28 cellular contexts compared by ENCODE assay signal in genomic region chr1:151143057-151143435, GRCh38. TPM values are rescaled to one million over a fixed set of nuclear protein-coding genes. Genes with fewer than 3 reads are reported as not detected.
DNase-seq lines count a peak whose midpoint lies in the region; ATAC-seq, FAIRE-seq and TF ChIP-seq lines count a peak whose summit lies in the region.
"Had no signal": no experiment of that assay in that cellular context is flagged by ENCODE, and none has a peak within 500 bp of the region (broad histone marks: within the 10 kb centered on the region; RNA-seq: fewer than 3 reads in every experiment).

No MANE protein-coding gene starts in this region.

- H3K4me3 ChIP-seq in H1 (ENCODE audit: extremely low read depth in 1 of 4, insufficient read depth in 2 of 4, low read depth in 3 of 4, low read length in 4 of 4) (no peak overlapping the region), skeletal muscle tissue (ENCODE audit: low read length in 3 of 3) (peak overlapping the region; percentile 97 to 99 (median 97)), brain microvascular endothelial cell (ENCODE audit: low read depth, low read length) (no peak overlapping the region)
- H3K4me3 ChIP-seq: adrenal gland, mucosa of descending colon, stomach, transverse colon had no signal

- H3K23me2 ChIP-seq in H1 (ENCODE audit: low read depth, low read length), result peaks cover 16% of the 10 kb centered on the region

- no peak overlapping the region for H4K8ac ChIP-seq in H1 (ENCODE audit: extremely low read depth, insufficient read depth, low read length)

- no peak overlapping the region for H4K5ac ChIP-seq in H1 (ENCODE audit: insufficient read length, low read depth, low read length)

- no peak overlapping the region for H3K14ac ChIP-seq in H1 (ENCODE audit: insufficient read length)

- TF ChIP-seq POLR2A in H1 (IDR thresholded peaks at IDR 0.05; ENCODE audit: control extremely low read depth in 1 of 2, low read depth in 2 of 2, low read length in 2 of 2), result no peak

- TF ChIP-seq RAD21 in H1 (IDR thresholded peaks at IDR 0.05 in 1 of 2, conservative IDR thresholded peaks at IDR 0.05 in 1 of 2; ENCODE audit: low read depth in 2 of 2, low read length in 2 of 2), result no peak

- FAIRE-seq in H1 (lab: Jason Lieb, UNC), result no peak
- FAIRE-seq: HTR-8/SVneo had no signal

- WGBS in H1 (ENCODE audit: extremely low coverage in 1 of 2, insufficient coverage in 1 of 2, insufficient read length in 1 of 2, insufficient replicate concordance in 2 of 2, low coverage in 1 of 2, low lambda C conversion rate in 2 of 2, missing lambda C conversion rate in 1 of 2), 2 experiments, result 86% methylated on average over 7 of the region's 7 CpGs; no CpG with 5 or more reads in 1 of the 2 experiments

- H3K4ac ChIP-seq in H1 (replicated peaks; ENCODE audit: insufficient read length, low read depth, low read length), result no peak overlapping the region

- no peaks in the 10 kb centered on the region for H3K79me2 ChIP-seq in H1 (ENCODE audit: control insufficient read depth in 1 of 2, insufficient read depth in 2 of 2, low read length in 2 of 2)

- H3K27me3 ChIP-seq in H1 (replicated peaks in 1 of 4; ENCODE audit: control insufficient read depth in 3 of 4, extremely low read depth in 1 of 4, insufficient read depth in 3 of 4, low read length in 3 of 4) (peaks cover 0 to 17% (median 8%) of the 10 kb centered on the region in 4 experiments; a peak in 5 of 7 replicates), skeletal muscle tissue (ENCODE audit: control insufficient read depth in 3 of 3, insufficient read depth in 3 of 3, low read length in 3 of 3) (no peaks in the 10 kb centered on the region), brain microvascular endothelial cell (replicated peaks) (no peaks in the 10 kb centered on the region)
- H3K27me3 ChIP-seq: adrenal gland had no signal

- no peak overlapping the region for H2BK120ac ChIP-seq in H1 (replicated peaks; ENCODE audit: low read depth, low read length)

- no peak overlapping the region for H3K56ac ChIP-seq in H1 (replicated peaks; ENCODE audit: insufficient read length, low read depth, low read length)

- no peak for TF ChIP-seq EP300 in H1 (IDR thresholded peaks at IDR 0.05; ENCODE audit: borderline replicate concordance in 1 of 2, low read depth in 2 of 2, low read length in 2 of 2)

- no peak overlapping the region for H3K9ac ChIP-seq in H1 (replicated peaks in 1 of 4; ENCODE audit: extremely low read depth in 1 of 4, low read depth in 3 of 4, low read length in 3 of 4)
- peak overlapping the region; percentile 97 to 99 (median 99) for H3K9ac ChIP-seq in skeletal muscle tissue (ENCODE audit: low read depth in 1 of 3, low read length in 3 of 3)
- H3K9ac ChIP-seq: KMS-11 had no signal

- H2BK20ac ChIP-seq in H1 (ENCODE audit: low read length), result no peak overlapping the region

- H4K20me1 ChIP-seq in H1 (replicated peaks in 1 of 2; ENCODE audit: control insufficient read depth in 1 of 2, insufficient read depth in 2 of 2, low read length in 2 of 2), result no peaks in the 10 kb centered on the region

- H3K36me3 ChIP-seq in H1 (ENCODE audit: control insufficient read depth in 2 of 4, insufficient read depth in 4 of 4, low read length in 3 of 4) (peaks cover 0 to 4% (median 0%) of the 10 kb centered on the region in 4 experiments; a peak in 3 of 8 replicates), skeletal muscle tissue (ENCODE audit: control insufficient read depth in 3 of 3, insufficient read depth in 3 of 3, low read length in 3 of 3) (peaks cover 28 to 44% (median 38%) of the 10 kb centered on the region in 3 donors), brain microvascular endothelial cell (replicated peaks) (no peaks in the 10 kb centered on the region)
- H3K36me3 ChIP-seq: adrenal gland, transverse colon had no signal

- no peak overlapping the region for H3K18ac ChIP-seq in H1 (ENCODE audit: extremely low read depth, low read length)

- DNase-seq in NCI-H82 (lab: John Stamatoyannopoulos, UW) (peak; percentile 65), NCI-H82 treated with DMSO at 0.1 percent for 48 hours (lab: John Stamatoyannopoulos, UW; ENCODE audit: unreplicated experiment) (no peak), H1 (ENCODE audit: low read depth in 1 of 2, low spot score in 2 of 2) (no peak), islet precursor cell (peak; percentile 50), brain microvascular endothelial cell (no peak)
- DNase-seq: 8988T; activated CD8-positive, alpha-beta T cell treated with anti-CD3 and anti-CD28 coated beads, Interleukin-2, amount 10 ng/mL, durations not matched to agents 7 days and 5 days; activated naive CD4-positive, alpha-beta T cell; DMS79 treated with DMSO at 0.1 percent for 48 hours; foreskin fibroblast; hypothalamus; mucosa of descending colon; MV-4-11; NCI-H1694; NCI-H526; stomach; SW 1271; transverse colon had no signal

- H2BK12ac ChIP-seq in H1 (ENCODE audit: low read depth, low read length), result no peak overlapping the region

- ATAC-seq in HG03039 (IDR thresholded peaks at IDR 0.05; ENCODE audit: unreplicated experiment) (no peak), GM18867 (IDR thresholded peaks at IDR 0.05; ENCODE audit: unreplicated experiment) (no peak)
- ATAC-seq: activated CD8-positive, alpha-beta T cell treated with anti-CD3 and anti-CD28 coated beads, Interleukin-2, amount 10 ng/mL, durations not matched to agents 7 days and 5 days; mucosa of descending colon had no signal

- no peak overlapping the region for H3K27ac ChIP-seq in H1 (ENCODE audit: low read depth, low read length)
- peak overlapping the region; percentile 97 for H3K27ac ChIP-seq in skeletal muscle tissue (ENCODE audit: low read depth, low read length)
- H3K27ac ChIP-seq in brain microvascular endothelial cell, result no peak overlapping the region
- H3K27ac ChIP-seq: adrenal gland, KMS-11, RWPE1, transverse colon had no signal

- peaks cover 5% of the 10 kb centered on the region; the same call in 1 of the 2 replicates for H3K79me1 ChIP-seq in H1 (ENCODE audit: low read depth, low read length)

- no peak overlapping the region for H4K91ac ChIP-seq in H1 (replicated peaks; ENCODE audit: insufficient read length, low read length)

- in situ Hi-C loops in brain microvascular endothelial cell (cut with HindIII; ENCODE audit: low pct_ligation_motif_present, low sequenced_read_pairs), result no loop called here

- H3K9me3 ChIP-seq in H1 (ENCODE audit: insufficient read depth in 2 of 2, low read depth in 1 of 2, low read length in 1 of 2), result no peaks in the 10 kb centered on the region
- no peaks in the 10 kb centered on the region for H3K9me3 ChIP-seq in skeletal muscle tissue (ENCODE audit: control insufficient read depth in 3 of 3, low read length in 3 of 3)
- H3K9me3 ChIP-seq: adrenal gland, mucosa of descending colon, stomach, transverse colon had no signal

- POLR2A ChIA-PET in H1 (lab: Charles Lee; ENCODE audit: partially characterized antibody), result interaction anchor here (0.6 to 10.7 kb wide), 5 partner anchors 11 to 245 kb away, joined by 3 to 124 read pairs (median 4); partner anchors contain the start of gene VPS72

- CTCF ChIA-PET in H1 (lab: Charles Lee; ENCODE audit: partially characterized antibody), result interaction anchor here (0.6 to 4.7 kb wide), 9 partner anchors 10 to 118 kb away, joined by 3 to 54 read pairs (median 4); partner anchors contain the start of genes TMOD4 and TNFAIP8L2

- no peak overlapping the region for H3K23ac ChIP-seq in H1 (ENCODE audit: insufficient read length)

- H2BK15ac ChIP-seq in H1 (ENCODE audit: low read length), result 0 out of 2 replicates have a peak overlapping the region, but pooled peaks have one; percentile 18

- H3K4me1 ChIP-seq in H1 (replicated peaks in 1 of 4; ENCODE audit: control insufficient read depth in 3 of 4, insufficient read depth in 4 of 4, low read length in 3 of 4) (peaks cover 15 to 31% (median 21%) of the 10 kb centered on the region in 4 experiments), skeletal muscle tissue (ENCODE audit: control insufficient read depth in 3 of 3, insufficient read depth in 3 of 3, low read length in 3 of 3) (peaks cover 48 to 80% (median 68%) of the 10 kb centered on the region in 3 donors)

- no peak overlapping the region; a peak in 1 of 4 replicates for H3K4me2 ChIP-seq in H1 (ENCODE audit: insufficient read depth in 1 of 2, low read depth in 2 of 2, low read length in 2 of 2)
- H3K4me2 ChIP-seq: KMS-11 had no signal

- H2BK5ac ChIP-seq in H1 (ENCODE audit: low read depth, low read length), result peak overlapping the region; percentile 55; the same call in 1 of the 2 replicates

- H2AFZ ChIP-seq in H1 (ENCODE audit: low read length), result no peak overlapping the region

- TF ChIP-seq CTCF in H1 (IDR thresholded peaks at IDR 0.05; ENCODE audit: control extremely low read depth in 1 of 3, insufficient read depth in 1 of 3, low read depth in 1 of 3, low read length in 3 of 3) (peak in 1 of 3 experiments; percentile 7; a peak in 1 of 4 replicates), brain microvascular endothelial cell (IDR thresholded peaks at IDR 0.05; ENCODE audit: low read depth, low read length, missing control alignments) (no peak)

- H2AK5ac ChIP-seq in H1 (ENCODE audit: low read depth, low read length), result no peak overlapping the region

RNA-seq across cellular contexts. Expression of gene SEMA6C, which starts 3.4 kb away (rescaled TPM):
- 15.7 and 17.5 TPM in 2 replicates for total RNA-seq in H1 (2021; fragmentation: NEBNext Ultra II Directional; extraction: Animal tissue kit (Norgen Biotek cat#: 25700))
- polyA plus RNA-seq in H1 (2011; rRNA removed), result 12.2 and 22.7 TPM in 2 replicates
- polyA plus RNA-seq in H1 (2011; cell fraction: cytosol; rRNA removed), result 15.0 TPM
- 50.4 TPM for polyA plus RNA-seq in H1 (2011; cell fraction: nucleus; rRNA removed)
- 13.6 to 18.5 TPM (median 15.0 TPM) in 4 replicates for polyA plus RNA-seq in H1 (2012, experiment 1 of 2)
- 30.6 TPM for polyA plus RNA-seq in H1 (2012, experiment 2 of 2)
- polyA plus RNA-seq in H1 (2013, experiment 1 of 2), result 18.2 TPM
- polyA plus RNA-seq in H1 (2013, experiment 2 of 2), result 17.2 TPM
- polyA minus RNA-seq in H1 (2011; rRNA and poly(A)+ RNA removed), result 10.1 and 14.8 TPM in 2 replicates
- polyA minus RNA-seq in H1 (2011; cell fraction: cytosol; rRNA and poly(A)+ RNA removed), result 7.6 TPM
- polyA minus RNA-seq in H1 (2011; cell fraction: nucleus; rRNA and poly(A)+ RNA removed), result 24.1 TPM
- total RNA-seq in skeletal muscle tissue, result 15.7 TPM

RNA-seq across cellular contexts. Expression of gene TNFAIP8L2, which starts 13.4 kb away (rescaled TPM):
- not detected in 2 replicates for total RNA-seq in H1 (2021; fragmentation: NEBNext Ultra II Directional; extraction: Animal tissue kit (Norgen Biotek cat#: 25700))
- polyA plus RNA-seq in H1 (2011; rRNA removed), result not detected in 2 replicates
- polyA plus RNA-seq in H1 (2011; cell fraction: cytosol; rRNA removed), result not detected
- polyA plus RNA-seq in H1 (2011; cell fraction: nucleus; rRNA removed), result not detected
- 0.30 to 0.33 TPM (median 0.31 TPM) in 3 of 4 replicates, not detected in the other for polyA plus RNA-seq in H1 (2012, experiment 1 of 2)
- polyA plus RNA-seq in H1 (2012, experiment 2 of 2), result 0.21 TPM
- not detected for polyA plus RNA-seq in H1 (2013, experiment 1 of 2)
- not detected for polyA plus RNA-seq in H1 (2013, experiment 2 of 2)
- polyA minus RNA-seq in H1 (2011; rRNA and poly(A)+ RNA removed), result not detected in 2 replicates
- not detected for polyA minus RNA-seq in H1 (2011; cell fraction: cytosol; rRNA and poly(A)+ RNA removed)
- polyA minus RNA-seq in H1 (2011; cell fraction: nucleus; rRNA and poly(A)+ RNA removed), result not detected
- 4.2 TPM for total RNA-seq in skeletal muscle tissue
- total RNA-seq: epithelial cell of proximal tubule, H4 had no signal

RNA-seq across cellular contexts. Expression of gene LYSMD1, which starts 22.7 kb away (rescaled TPM):
- 4.9 and 6.0 TPM in 2 replicates for total RNA-seq in H1 (2021; fragmentation: NEBNext Ultra II Directional; extraction: Animal tissue kit (Norgen Biotek cat#: 25700))
- polyA plus RNA-seq in H1 (2011; rRNA removed), result 2.4 and 2.5 TPM in 2 replicates
- polyA plus RNA-seq in H1 (2011; cell fraction: cytosol; rRNA removed), result 4.3 TPM
- 5.4 TPM for polyA plus RNA-seq in H1 (2011; cell fraction: nucleus; rRNA removed)
- 4.8 to 6.5 TPM (median 6.0 TPM) in 4 replicates for polyA plus RNA-seq in H1 (2012, experiment 1 of 2)
- 4.9 TPM for polyA plus RNA-seq in H1 (2012, experiment 2 of 2)
- 3.3 TPM for polyA plus RNA-seq in H1 (2013, experiment 1 of 2)
- polyA plus RNA-seq in H1 (2013, experiment 2 of 2), result 3.2 TPM
- 5.1 and 7.4 TPM in 2 replicates for polyA minus RNA-seq in H1 (2011; rRNA and poly(A)+ RNA removed)
- polyA minus RNA-seq in H1 (2011; cell fraction: cytosol; rRNA and poly(A)+ RNA removed), result 4.3 TPM
- polyA minus RNA-seq in H1 (2011; cell fraction: nucleus; rRNA and poly(A)+ RNA removed), result 4.1 TPM
- total RNA-seq in skeletal muscle tissue, result 9.9 TPM

RNA-seq across cellular contexts. Expression of gene SCNM1, which starts 22.9 kb away (rescaled TPM):
- total RNA-seq in H1 (2021; fragmentation: NEBNext Ultra II Directional; extraction: Animal tissue kit (Norgen Biotek cat#: 25700)), result 44.5 and 46.2 TPM in 2 replicates
- polyA plus RNA-seq in H1 (2011; rRNA removed), result 13.6 and 17.3 TPM in 2 replicates
- polyA plus RNA-seq in H1 (2011; cell fraction: cytosol; rRNA removed), result 24.2 TPM
- 34.6 TPM for polyA plus RNA-seq in H1 (2011; cell fraction: nucleus; rRNA removed)
- polyA plus RNA-seq in H1 (2012, experiment 1 of 2), result 47.7 to 56.4 TPM (median 51.1 TPM) in 4 replicates
- polyA plus RNA-seq in H1 (2012, experiment 2 of 2), result 39.8 TPM
- 46.5 TPM for polyA plus RNA-seq in H1 (2013, experiment 1 of 2)
- 43.1 TPM for polyA plus RNA-seq in H1 (2013, experiment 2 of 2)
- polyA minus RNA-seq in H1 (2011; rRNA and poly(A)+ RNA removed), result 8.7 and 9.6 TPM in 2 replicates
- 8.2 TPM for polyA minus RNA-seq in H1 (2011; cell fraction: cytosol; rRNA and poly(A)+ RNA removed)
- 6.5 TPM for polyA minus RNA-seq in H1 (2011; cell fraction: nucleus; rRNA and poly(A)+ RNA removed)
- 24.5 TPM for total RNA-seq in skeletal muscle tissue

RNA-seq across cellular contexts. Expression of gene TMOD4, which starts 32.7 kb away (rescaled TPM):
- not detected in 2 replicates for total RNA-seq in H1 (2021; fragmentation: NEBNext Ultra II Directional; extraction: Animal tissue kit (Norgen Biotek cat#: 25700))
- 0.42 and 0.63 TPM in 2 replicates for polyA plus RNA-seq in H1 (2011; rRNA removed)
- polyA plus RNA-seq in H1 (2011; cell fraction: cytosol; rRNA removed), result 0.27 TPM
- 0.74 TPM for polyA plus RNA-seq in H1 (2011; cell fraction: nucleus; rRNA removed)
- polyA plus RNA-seq in H1 (2012, experiment 1 of 2), result 1.1 to 1.2 TPM in 2 of 4 replicates, not detected in the others
- polyA plus RNA-seq in H1 (2012, experiment 2 of 2), result not detected
- polyA plus RNA-seq in H1 (2013, experiment 1 of 2), result not detected
- 0.17 TPM for polyA plus RNA-seq in H1 (2013, experiment 2 of 2)
- polyA minus RNA-seq in H1 (2011; rRNA and poly(A)+ RNA removed), result not detected in 2 replicates
- not detected for polyA minus RNA-seq in H1 (2011; cell fraction: cytosol; rRNA and poly(A)+ RNA removed)
- polyA minus RNA-seq in H1 (2011; cell fraction: nucleus; rRNA and poly(A)+ RNA removed), result not detected
- 50.6 TPM for total RNA-seq in skeletal muscle tissue
- total RNA-seq: dermis microvascular lymphatic vessel endothelial cell, stomach, transverse colon had no signal

Comparison
In these comparisons a context has a peak if more than half of its experiments do, and no peak if none do; other contexts are left out.
1. DNase-seq: peak in NCI-H82 (single experiment) and islet precursor cell (single experiment); none in NCI-H82 treated with DMSO at 0.1 percent for 48 hours (single experiment), H1 (0 of 2) and brain microvascular endothelial cell (single experiment).
2. H3K4me3 ChIP-seq: peak in skeletal muscle tissue (3 of 3); none in H1 (0 of 4) and brain microvascular endothelial cell (single experiment).
3. H3K9ac ChIP-seq: peak in skeletal muscle tissue (3 of 3); none in H1 (0 of 4).